ENCODE assay signal across 8 cellular contexts in genomic region chr11:112797653-112798293, GRCh38.
DNase-seq lines count a peak whose midpoint lies in the region; ATAC-seq, FAIRE-seq and TF ChIP-seq lines count a peak whose summit lies in the region.

No MANE protein-coding gene starts in this region.

- no peak overlapping the region for H3K4me3 ChIP-seq in cardiac fibroblast (replicated peaks in 1 of 2; ENCODE audit: low read depth in 2 of 2, low read length in 2 of 2)

- ATAC-seq in GM19328 (IDR thresholded peaks at IDR 0.05; ENCODE audit: unreplicated experiment), result peak; percentile 51
- no peak for ATAC-seq in HG02678 (IDR thresholded peaks at IDR 0.05; ENCODE audit: unreplicated experiment)
- no peak for ATAC-seq in HG03045 (IDR thresholded peaks at IDR 0.05; ENCODE audit: unreplicated experiment)

- DNase-seq in D721Med (ENCODE audit: insufficient read length, low spot score) (no peak), NCI-H2227 (lab: John Stamatoyannopoulos, UW; ENCODE audit: unreplicated experiment) (peak; percentile 65), cardiac fibroblast (ENCODE audit: low read depth in 2 of 2) (peak; percentile 48 to 51), mucosa of gallbladder (ENCODE audit: low spot score) (peak; percentile 56), HuH-7.5 (ENCODE audit: low spot score) (no peak)

- FAIRE-seq in D721Med (lab: Jason Lieb, UNC), result no peak

- TF ChIP-seq CTCF in D721Med (IDR thresholded peaks at IDR 0.05; ENCODE audit: insufficient read depth, missing control alignments), result peak; percentile 71
- peak; percentile 39 for TF ChIP-seq CTCF in cardiac fibroblast (IDR thresholded peaks at IDR 0.05; ENCODE audit: low read depth, low read length)

Comparison
In these comparisons a context has a peak if more than half of its experiments do, and no peak if none do; other contexts are left out.
1. DNase-seq: peak in NCI-H2227 (single experiment), cardiac fibroblast (2 of 2) and mucosa of gallbladder (single experiment); none in D721Med (single experiment) and HuH-7.5 (single experiment).